In genomic region chr1:6511461-6512244, GRCh38 we compare ENCODE assay signal across 17 cellular contexts. TPM values are rescaled to one million over a fixed set of nuclear protein-coding genes. Genes with fewer than 3 reads are reported as not detected.
A peak's percentile ranks its signal among the peaks of the same experiment; 100 is the strongest.
DNase-seq lines count a peak whose midpoint lies in the region; ATAC-seq and TF ChIP-seq lines count a peak whose summit lies in the region.
"Had no signal": no experiment of that assay in that cellular context is flagged by ENCODE, and none has a peak within 500 bp of the region (broad histone marks: within the 10 kb centered on the region; RNA-seq: fewer than 3 reads in every experiment).

No MANE protein-coding gene starts in this region.

- H4K8ac ChIP-seq in neuronal stem cell (ENCODE audit: low read depth, low read length), result no peak overlapping the region

- H3K27ac ChIP-seq in GM23338 (ENCODE audit: low read depth) (no peak overlapping the region), neuronal stem cell (replicated peaks; ENCODE audit: low read length) (no peak overlapping the region), dorsolateral prefrontal cortex (no peak overlapping the region), gastrocnemius medialis (no peak overlapping the region)
- H3K27ac ChIP-seq: C4-2B had no signal

- H3K23ac ChIP-seq in neuronal stem cell (ENCODE audit: low read depth, low read length, poor library complexity), result peak overlapping the region; percentile 55

- H3K4me2 ChIP-seq in GM23338 (no peak overlapping the region), neuronal stem cell (ENCODE audit: insufficient read depth, low read length, poor library complexity, severe bottlenecking) (no peak overlapping the region)

- no peak overlapping the region for H3K14ac ChIP-seq in neuronal stem cell (ENCODE audit: low read length)

- H3K9me3 ChIP-seq in neuronal stem cell (replicated peaks in 1 of 2; ENCODE audit: control insufficient read depth in 2 of 2, insufficient read depth in 1 of 2, low read depth in 1 of 2, low read length in 2 of 2) (no peaks in the 10 kb centered on the region), gastrocnemius medialis (no peaks in the 10 kb centered on the region)

- H3K79me2 ChIP-seq in GM23338 (replicated peaks; ENCODE audit: insufficient read depth), result no peaks in the 10 kb centered on the region

- H2AK5ac ChIP-seq in neuronal stem cell (ENCODE audit: low read depth, low read length), result peak overlapping the region; percentile 86

- H3K9ac ChIP-seq in neuronal stem cell (ENCODE audit: low read depth, low read length, poor library complexity), result peak overlapping the region; percentile 81

- no peak overlapping the region for H3K27ac Mint-ChIP-seq in GM23338
- H3K27ac Mint-ChIP-seq in chondrocyte (ENCODE audit: unreplicated experiment), result no peak overlapping the region
- H3K27ac Mint-ChIP-seq in immature natural killer cell, result no peak overlapping the region

- H3K27me3 Mint-ChIP-seq in GM23338 (ENCODE audit: insufficient read depth, low read depth, poor library complexity), result peaks cover 5% of the 10 kb centered on the region
- H3K27me3 Mint-ChIP-seq in chondrocyte (ENCODE audit: low read depth), result no peaks in the 10 kb centered on the region
- H3K27me3 Mint-ChIP-seq in immature natural killer cell (ENCODE audit: low read depth in 3 of 3), result peaks cover 0 to 1% (median 0%) of the 10 kb centered on the region in 3 donors

- no peaks in the 10 kb centered on the region for H3K4me1 ChIP-seq in GM23338 (ENCODE audit: insufficient read depth)
- peaks cover 0 to 24% of the 10 kb centered on the region in 2 donors for H3K4me1 ChIP-seq in neuronal stem cell (ENCODE audit: control insufficient read depth in 2 of 2, insufficient read depth in 1 of 2, low read depth in 1 of 2, low read length in 2 of 2)
- H3K4me1 ChIP-seq in gastrocnemius medialis, result peaks cover 0 to 9% of the 10 kb centered on the region in 2 donors

- peak; percentile 15; the same call in 1 of the 3 replicates for ATAC-seq in GM23338
- ATAC-seq in gastrocnemius medialis, result no peak
- ATAC-seq: HCT116, Panc1, Right ventricle myocardium inferior had no signal

- H3K27me3 ChIP-seq in GM23338 (ENCODE audit: insufficient read depth), result no peaks in the 10 kb centered on the region
- H3K27me3 ChIP-seq in neuronal stem cell (ENCODE audit: control insufficient read depth in 3 of 3, insufficient read depth in 3 of 3, low read depth in 1 of 3, low read length in 3 of 3), result peaks cover 0 to 10% (median 0%) of the 10 kb centered on the region in 3 experiments
- peaks cover 0 to 4% (median 0%) of the 10 kb centered on the region in 45 donors for H3K27me3 ChIP-seq in dorsolateral prefrontal cortex
- no peaks in the 10 kb centered on the region for H3K27me3 ChIP-seq in gastrocnemius medialis

- no peaks in the 10 kb centered on the region for H3K36me3 ChIP-seq in GM23338 (ENCODE audit: insufficient read depth)
- H3K36me3 ChIP-seq in neuronal stem cell (replicated peaks in 1 of 2; ENCODE audit: control insufficient read depth in 2 of 2, insufficient read depth in 2 of 2, low read length in 2 of 2), result no peaks in the 10 kb centered on the region
- no peaks in the 10 kb centered on the region for H3K36me3 ChIP-seq in gastrocnemius medialis

- TF ChIP-seq CTCF in GM23338 (conservative IDR thresholded peaks at IDR 0.05; ENCODE audit: low read depth in 2 of 2) (no peak), chondrocyte (IDR thresholded peaks at IDR 0.05) (no peak), dorsolateral prefrontal cortex (IDR thresholded peaks at IDR 0.05 in 54 of 56, conservative IDR thresholded peaks at IDR 0.05 in 2 of 56; ENCODE audit: low read depth in 1 of 56, partially characterized antibody in 56 of 56) (no peak), gastrocnemius medialis (IDR thresholded peaks at IDR 0.05 in 4 of 5, conservative IDR thresholded peaks at IDR 0.05 in 1 of 5) (no peak)

- H3K18ac ChIP-seq in neuronal stem cell (ENCODE audit: low read length), result peak overlapping the region; percentile 64

- DNase-seq in GM23338 (ENCODE audit: low spot score), result no peak
- peak; percentile 65 for DNase-seq in NCI-H1092 (lab: John Stamatoyannopoulos, UW)
- DNase-seq in chondrocyte (ENCODE audit: low spot score), result peak; percentile 91
- DNase-seq in neuronal stem cell (ENCODE audit: low spot score), result no peak
- DNase-seq in immature natural killer cell, result no peak
- DNase-seq in dorsolateral prefrontal cortex, result no peak
- DNase-seq in gastrocnemius medialis, result no peak
- DNase-seq: DMS153, KBM-7, MV-4-11, NCI-H1436, NCI-H2029 treated with DMSO at 0.1 percent for 48 hours, NCI-H2227 treated with DMSO at 0.1 percent for 48 hours had no signal

- no peak overlapping the region for H3K4me3 ChIP-seq in GM23338
- H3K4me3 ChIP-seq in neuronal stem cell (ENCODE audit: low read length in 2 of 2), result no peak overlapping the region
- no peak overlapping the region for H3K4me3 ChIP-seq in dorsolateral prefrontal cortex
- H3K4me3 ChIP-seq in gastrocnemius medialis, result no peak overlapping the region

- no peaks in the 10 kb centered on the region for H4K20me1 ChIP-seq in GM23338 (replicated peaks; ENCODE audit: insufficient read depth)

- intact Hi-C loops in dorsolateral prefrontal cortex (cut with DNase I), result no loop called here
- intact Hi-C loops in gastrocnemius medialis (cut with DNase I; ENCODE audit: low total_unique reads), result no loop called here

- peaks cover 2% of the 10 kb centered on the region for H3K79me1 ChIP-seq in neuronal stem cell (ENCODE audit: low read depth, low read length)

- H4K91ac ChIP-seq in neuronal stem cell (ENCODE audit: low read depth, low read length, poor library complexity), result no peak overlapping the region

- peak overlapping the region; percentile 19 for H2BK5ac ChIP-seq in neuronal stem cell (ENCODE audit: low read length)

- no peak for TF ChIP-seq POLR2A in gastrocnemius medialis (IDR thresholded peaks at IDR 0.05)

- H2BK15ac ChIP-seq in neuronal stem cell (ENCODE audit: low read length), result peak overlapping the region; percentile 96

- no peaks in the 10 kb centered on the region for H3K9me3 Mint-ChIP-seq in GM23338
- no peaks in the 10 kb centered on the region for H3K9me3 Mint-ChIP-seq in chondrocyte (ENCODE audit: low read depth)
- H3K9me3 Mint-ChIP-seq in immature natural killer cell, result no peaks in the 10 kb centered on the region

- peak overlapping the region; percentile 22 for H2BK12ac ChIP-seq in neuronal stem cell (ENCODE audit: low read length)

- no peaks in the 10 kb centered on the region for H3K9me2 ChIP-seq in GM23338 (ENCODE audit: insufficient read depth)

- no peaks in the 10 kb centered on the region for H3F3A ChIP-seq in GM23338 (replicated peaks; ENCODE audit: low read depth)

- H2AFZ ChIP-seq in GM23338 (no peak overlapping the region), neuronal stem cell (ENCODE audit: low read length) (peak overlapping the region; percentile 68)

- H3K4me1 Mint-ChIP-seq in GM23338, result 0 out of 3 replicates have a peak, but pooled peaks cover 5% of the 10 kb centered on the region
- H3K4me1 Mint-ChIP-seq in chondrocyte (ENCODE audit: low read depth), result peaks cover 33% of the 10 kb centered on the region
- no peaks in the 10 kb centered on the region for H3K4me1 Mint-ChIP-seq in immature natural killer cell

- H3K36me3 Mint-ChIP-seq in GM23338 (ENCODE audit: low read depth) (no peaks in the 10 kb centered on the region), chondrocyte (ENCODE audit: low read depth) (no peaks in the 10 kb centered on the region), immature natural killer cell (no peaks in the 10 kb centered on the region)

- H3K4ac ChIP-seq in neuronal stem cell (ENCODE audit: low read length), result peak overlapping the region; percentile 97

- no peak overlapping the region for H2BK120ac ChIP-seq in neuronal stem cell (ENCODE audit: low read depth, low read length)

- no peak overlapping the region for H3K4me3 Mint-ChIP-seq in GM23338
- H3K4me3 Mint-ChIP-seq in chondrocyte (ENCODE audit: unreplicated experiment), result no peak overlapping the region
- no peak overlapping the region for H3K4me3 Mint-ChIP-seq in immature natural killer cell

- in situ Hi-C loops in gastrocnemius medialis (cut with MboI; ENCODE audit: low sequenced_read_pairs in 4 of 4), result no loop called here

- no CpG with 5 or more reads among the region's 23 CpGs for WGBS in neuronal stem cell (ENCODE audit: extremely low coverage in 2 of 2, insufficient read length in 2 of 2, insufficient replicate concordance in 1 of 2), 2 donors

RNA-seq across cellular contexts. Expression of gene PLEKHG5, which starts 20.2 kb away (rescaled TPM):
- 25.8 and 26.4 TPM in 2 replicates for total RNA-seq in GM23338 (2014; rRNA removed; shearing (Covaris generic))
- polyA plus RNA-seq in GM23338 (2016; fragmentation: Nextera tagmentation; extraction: Ambion mirVana) (9.0 and 10.2 TPM in 2 replicates), immature natural killer cell (under 1 TPM in 1 of 3 donors, not detected in 2; 0.08 TPM)
- total RNA-seq in chondrocyte (32.4 to 50.5 TPM (median 33.6 TPM) in 3 replicates), dorsolateral prefrontal cortex (100 to 1,000 TPM in 1 of 120 experiments, 10 to 100 TPM in 119; 15.9 to 101 (median 58.6) TPM), gastrocnemius medialis (1 to 10 TPM; 1.2 to 2.3 (median 1.6) TPM)
- polyA plus RNA-seq in neuronal stem cell (2013, experiment 1 of 2), result 18.8 TPM
- 18.8 TPM for polyA plus RNA-seq in neuronal stem cell (2013, experiment 2 of 2)

RNA-seq across cellular contexts. Expression of gene NOL9, which starts 42.7 kb away (rescaled TPM):
- total RNA-seq in GM23338 (2014; rRNA removed; shearing (Covaris generic)), result 44.6 and 48.5 TPM in 2 replicates
- polyA plus RNA-seq in GM23338 (2016; fragmentation: Nextera tagmentation; extraction: Ambion mirVana), result 11.4 and 13.2 TPM in 2 replicates
- 24.0 to 32.3 TPM (median 27.0 TPM) in 3 replicates for total RNA-seq in chondrocyte
- polyA plus RNA-seq in neuronal stem cell (2013, experiment 1 of 2), result 8.4 TPM
- 7.8 TPM for polyA plus RNA-seq in neuronal stem cell (2013, experiment 2 of 2)
- polyA plus RNA-seq in immature natural killer cell, result 10 to 100 TPM in 1 of 3 donors, 1 to 10 TPM in 2; 4.3 to 18.2 (median 8.4) TPM
- 10 to 100 TPM; 24.8 to 48.9 (median 33.6) TPM for total RNA-seq in dorsolateral prefrontal cortex
- total RNA-seq in gastrocnemius medialis, result 10 to 100 TPM; 13.6 to 33.0 (median 21.9) TPM

RNA-seq across cellular contexts. Expression of gene TAS1R1, which starts 43.5 kb away (rescaled TPM):
- total RNA-seq in GM23338 (2014; rRNA removed; shearing (Covaris generic)), result not detected in 2 replicates
- polyA plus RNA-seq in GM23338 (2016; fragmentation: Nextera tagmentation; extraction: Ambion mirVana), result 0.19 TPM in 1 of 2 replicates, not detected in the other
- not detected in 3 replicates for total RNA-seq in chondrocyte
- polyA plus RNA-seq in neuronal stem cell (2013, experiment 1 of 2), result not detected
- polyA plus RNA-seq in neuronal stem cell (2013, experiment 2 of 2), result not detected
- polyA plus RNA-seq in immature natural killer cell, result under 1 TPM in 1 of 3 donors, not detected in 2; 0.16 TPM
- total RNA-seq in dorsolateral prefrontal cortex, result under 1 TPM in 22 of 120 experiments, not detected in 98; 0.14 to 0.78 (median 0.32) TPM
- total RNA-seq in gastrocnemius medialis, result not detected
- total RNA-seq: Right ventricle myocardium inferior had no signal

RNA-seq across cellular contexts. Expression of gene TNFRSF25, which starts 45.7 kb away (rescaled TPM):
- 25.3 and 26.3 TPM in 2 replicates for total RNA-seq in GM23338 (2014; rRNA removed; shearing (Covaris generic))
- polyA plus RNA-seq in GM23338 (2016; fragmentation: Nextera tagmentation; extraction: Ambion mirVana) (13.6 and 15.2 TPM in 2 replicates), immature natural killer cell (10 to 100 TPM in 1 of 3 donors, 1 to 10 TPM in 2; 3.1 to 15.3 (median 9.8) TPM)
- total RNA-seq in chondrocyte (20.1 to 32.4 TPM (median 21.4 TPM) in 3 replicates), dorsolateral prefrontal cortex (100 to 1,000 TPM in 3 of 120 experiments, 10 to 100 TPM in 117; 15.2 to 106 (median 54.0) TPM), gastrocnemius medialis (1 to 10 TPM; 1.0 to 4.2 (median 2.7) TPM)
- 14.5 TPM for polyA plus RNA-seq in neuronal stem cell (2013, experiment 1 of 2)
- 14.1 TPM for polyA plus RNA-seq in neuronal stem cell (2013, experiment 2 of 2)

Comparison
In these comparisons a context has a peak if more than half of its experiments do, and no peak if none do; other contexts are left out.
1. DNase-seq: peak in NCI-H1092 (single experiment) and chondrocyte (single experiment); none in GM23338 (single experiment), neuronal stem cell (single experiment), immature natural killer cell (0 of 3), dorsolateral prefrontal cortex (0 of 10) and gastrocnemius medialis (0 of 2).